In the genomic region with DNA sequence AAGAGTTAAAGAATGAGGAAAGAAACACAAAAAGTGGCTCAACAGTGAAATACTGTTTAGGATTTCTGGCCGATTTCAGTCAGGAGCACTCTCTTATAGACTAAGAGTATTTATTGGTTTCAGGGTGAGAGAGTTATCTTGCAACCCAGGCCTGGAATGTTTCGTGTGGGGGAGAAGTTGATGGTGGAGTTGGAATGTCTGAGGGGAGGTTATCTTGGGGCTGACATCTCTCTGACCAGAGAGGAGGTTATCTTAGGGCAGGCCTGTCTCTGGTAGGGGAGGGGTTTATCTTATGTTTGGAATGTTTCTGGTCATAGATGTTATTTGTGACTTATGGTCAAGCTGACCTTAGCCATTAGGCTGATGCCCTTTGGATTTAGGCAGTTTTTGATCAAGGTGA, we compare ENCODE assay signal across 23 cellular contexts.
"Had no signal": no experiment of that assay in that cellular context is flagged by ENCODE, and none has a peak within 500 bp of the region (broad histone marks: within the 10 kb centered on the region; RNA-seq: fewer than 3 reads in every experiment).

No MANE protein-coding gene starts in this region.

- H3K4me3 ChIP-seq: colonic mucosa, heart left ventricle, right atrium auricular region, tibial nerve had no signal

- DNase-seq: activated B cell treated with CpG ODN at 0.5 μM for 24 hours; activated CD4-positive, alpha-beta T cell treated with anti-CD3 and anti-CD28 coated beads for 36 hours; activated CD8-positive, alpha-beta memory T cell treated with anti-CD3 and anti-CD28 coated beads, Interleukin-2, amount 10 ng/mL, durations not matched to agents 7 days and 5 days; activated CD8-positive, alpha-beta T cell treated with anti-CD3 and anti-CD28 coated beads, Interleukin-2, amount 10 ng/mL, durations not matched to agents 7 days and 5 days; activated T-cell treated with anti-CD3 and anti-CD28 coated beads, Interleukin-2, amount 50 U/mL, for 48 hours; anterior cingulate cortex; cerebellar nuclear complex; colonic mucosa; effector CD8-positive, alpha-beta T cell; heart left ventricle; hypothalamus; immature natural killer cell; stimulated activated CD4-positive, alpha-beta T cell treated with anti-CD3 and anti-CD28 coated beads, Interleukin-15, amount 100 ng/mL, for 24 hours; stimulated activated CD4-positive, alpha-beta T cell treated with anti-CD3 and anti-CD28 coated beads, Interleukin-2, amount 100 ng/mL, for 24 hours; stimulated activated naive CD4-positive, alpha-beta T cell treated with Interleukin-2 at 50 U/mL for 16 hours; SW 1271; T-helper 9 cell had no signal

- H3K27ac Mint-ChIP-seq: activated B cell treated with CpG ODN at 0.5 μM for 24 hours; activated CD4-positive, alpha-beta T cell treated with anti-CD3 and anti-CD28 coated beads for 36 hours; activated CD8-positive, alpha-beta memory T cell treated with anti-CD3 and anti-CD28 coated beads, Interleukin-2, amount 10 ng/mL, durations not matched to agents 7 days and 5 days; activated CD8-positive, alpha-beta T cell treated with anti-CD3 and anti-CD28 coated beads, Interleukin-2, amount 10 ng/mL, durations not matched to agents 7 days and 5 days; activated naive CD4-positive, alpha-beta T cell treated with anti-CD3 and anti-CD28 coated beads, Interleukin-2, amount 50 U/mL, for 72 hours; activated T-helper 2 cell treated with anti-CD3 and anti-CD28 coated beads, Interferon-gamma antibody, Interleukin-2, Interleukin-4, amounts not matched to agents 10 μg/mL and 5 μg/mL and 100 μg/mL, durations not matched to agents 14 hours and 24 hours and 36 hours; immature natural killer cell; natural killer cell treated with Interleukin-12 subunit alpha and Interleukin-12 subunit beta and Interleukin-15 and Interleukin-18, amount 100 ng/mL, for 72 hours; T-helper 1 cell treated with Interleukin-12 subunit alpha and Interleukin-12 subunit beta and Interleukin-4 antibody, amounts not matched to agents 30 μg/mL and 1 μg/mL, for 36 hours had no signal

- H3K36me3 Mint-ChIP-seq: activated CD8-positive, alpha-beta memory T cell treated with anti-CD3 and anti-CD28 coated beads, Interleukin-2, amount 10 ng/mL, durations not matched to agents 7 days and 5 days; activated naive CD4-positive, alpha-beta T cell treated with anti-CD3 and anti-CD28 coated beads, Interleukin-2, amount 50 U/mL, for 72 hours; natural killer cell treated with Interleukin-12 subunit alpha and Interleukin-12 subunit beta and Interleukin-15 and Interleukin-18, amount 100 ng/mL, for 72 hours had no signal

- H3K4me1 Mint-ChIP-seq: activated B cell treated with CpG ODN at 0.5 μM for 24 hours; activated CD4-positive, alpha-beta T cell treated with anti-CD3 and anti-CD28 coated beads for 36 hours; activated CD8-positive, alpha-beta memory T cell treated with anti-CD3 and anti-CD28 coated beads, Interleukin-2, amount 10 ng/mL, durations not matched to agents 7 days and 5 days; immature natural killer cell had no signal

- H3K27ac ChIP-seq: colonic mucosa, heart left ventricle, right atrium auricular region, tibial nerve had no signal

- H3K27me3 ChIP-seq: colonic mucosa, heart left ventricle, right atrium auricular region, tibial nerve had no signal

- ATAC-seq: activated CD4-positive, alpha-beta T cell treated with anti-CD3 and anti-CD28 coated beads for 36 hours; activated CD8-positive, alpha-beta memory T cell treated with anti-CD3 and anti-CD28 coated beads, Interleukin-2, amount 10 ng/mL, durations not matched to agents 7 days and 5 days; activated CD8-positive, alpha-beta T cell treated with anti-CD3 and anti-CD28 coated beads, Interleukin-2, amount 10 ng/mL, durations not matched to agents 7 days and 5 days; activated naive CD4-positive, alpha-beta T cell treated with anti-CD3 and anti-CD28 coated beads, Interleukin-2, amount 50 U/mL, for 72 hours; heart left ventricle; natural killer cell treated with Interleukin-12 subunit alpha and Interleukin-12 subunit beta and Interleukin-15 and Interleukin-18, amount 100 ng/mL, for 72 hours had no signal

- H3K36me3 ChIP-seq: colonic mucosa, heart left ventricle, right atrium auricular region, tibial nerve had no signal

- H3K4me1 ChIP-seq: colonic mucosa, heart left ventricle, right atrium auricular region, tibial nerve had no signal

- H3K4me3 Mint-ChIP-seq: activated B cell treated with CpG ODN at 0.5 μM for 24 hours; activated CD4-positive, alpha-beta T cell treated with anti-CD3 and anti-CD28 coated beads for 36 hours; activated CD8-positive, alpha-beta memory T cell treated with anti-CD3 and anti-CD28 coated beads, Interleukin-2, amount 10 ng/mL, durations not matched to agents 7 days and 5 days; activated CD8-positive, alpha-beta T cell treated with anti-CD3 and anti-CD28 coated beads, Interleukin-2, amount 10 ng/mL, durations not matched to agents 7 days and 5 days; immature natural killer cell; natural killer cell treated with Interleukin-12 subunit alpha and Interleukin-12 subunit beta and Interleukin-15 and Interleukin-18, amount 100 ng/mL, for 72 hours; T-helper 1 cell treated with Interleukin-12 subunit alpha and Interleukin-12 subunit beta and Interleukin-4 antibody, amounts not matched to agents 30 μg/mL and 1 μg/mL, for 36 hours had no signal
